ENCODE assay signal across 14 cellular contexts in genomic region chr3:186915808-186916796, GRCh38. TPM values are rescaled to one million over a fixed set of nuclear protein-coding genes. Genes with fewer than 3 reads are reported as not detected.
DNase-seq lines count a peak whose midpoint lies in the region; ATAC-seq and TF ChIP-seq lines count a peak whose summit lies in the region.
"Had no signal": no experiment of that assay in that cellular context is flagged by ENCODE, and none has a peak within 500 bp of the region (broad histone marks: within the 10 kb centered on the region; RNA-seq: fewer than 3 reads in every experiment).

No MANE protein-coding gene starts in this region.

- H3K9me3 ChIP-seq in SK-N-SH, result no peaks in the 10 kb centered on the region
- H3K9me3 ChIP-seq: breast epithelium had no signal

- no peaks in the 10 kb centered on the region for H4K20me1 ChIP-seq in SK-N-SH (ENCODE audit: insufficient read depth)

- no peak for TF ChIP-seq RAD21 in SK-N-SH (IDR thresholded peaks at IDR 0.05; ENCODE audit: low read length)

- no peaks in the 10 kb centered on the region for H3K36me3 Mint-ChIP-seq in stimulated activated naive B cell treated with anti-CD40 and anti-IgM and Interleukin-4, amounts not matched to agents 10 μg/mL and 1 μg/mL and 100 μg/mL, for 72 hours

- no peaks in the 10 kb centered on the region for H3K27me3 ChIP-seq in SK-N-SH (ENCODE audit: insufficient read depth)
- H3K27me3 ChIP-seq: breast epithelium had no signal

- peaks cover 16 to 43% of the 10 kb centered on the region in 2 donors for H3K4me1 Mint-ChIP-seq in stimulated activated naive B cell treated with anti-CD40 and anti-IgM and Interleukin-4, amounts not matched to agents 10 μg/mL and 1 μg/mL and 100 μg/mL, for 72 hours

- CTCF ChIA-PET in SK-N-SH (lab: Yijun Ruan, JAX), result interaction anchor here (0.8 to 1.9 kb wide), 2 partner anchors 67 to 301 kb away, joined by 3 to 9 read pairs; no protein-coding TSS in a partner anchor

- TF ChIP-seq EP300 in SK-N-SH (IDR thresholded peaks at IDR 0.05; ENCODE audit: borderline replicate concordance in 1 of 2, low read depth in 1 of 2, low read length in 1 of 2), result no peak

- H3K4me1 ChIP-seq in SK-N-SH (ENCODE audit: control insufficient read depth in 1 of 2, insufficient read depth in 2 of 2, low read depth in 1 of 2, low read length in 1 of 2), result peaks cover 0 to 7% of the 10 kb centered on the region in 2 experiments; a peak in 2 of 4 replicates
- H3K4me1 ChIP-seq: breast epithelium had no signal

- no peaks in the 10 kb centered on the region for H3K9me2 ChIP-seq in SK-N-SH

- DNase-seq in activated gamma-delta T cell treated with Interleukin-2 at 50 U/mL for 16 hours (peak; percentile 43), activated gamma-delta T cell (lab: John Stamatoyannopoulos, UW) (no peak), SK-N-SH (peak; percentile 34), epithelial cell of prostate (ENCODE audit: low read depth, low spot score) (no peak), UCSD-AML1 (lab: John Stamatoyannopoulos, UW; ENCODE audit: unreplicated experiment) (no peak), G401 (ENCODE audit: low spot score) (no peak)
- peak; percentile 3 for DNase-seq in stimulated activated naive B cell treated with anti-CD40 and anti-IgM and Interleukin-4, amounts not matched to agents 10 μg/mL and 1 μg/mL and 100 μg/mL, for 72 hours
- DNase-seq: GDM1; GM23248; NCI-H446; occipital lobe; stimulated activated CD4-positive, alpha-beta T cell treated with anti-CD3 and anti-CD28 coated beads, Interleukin-2, amount 100 ng/mL, for 48 hours had no signal

- no peaks in the 10 kb centered on the region for H3K27me3 Mint-ChIP-seq in stimulated activated naive B cell treated with anti-CD40 and anti-IgM and Interleukin-4, amounts not matched to agents 10 μg/mL and 1 μg/mL and 100 μg/mL, for 72 hours

- H3K4me2 ChIP-seq in SK-N-SH, result no peak overlapping the region

- no peaks in the 10 kb centered on the region for H3F3A ChIP-seq in SK-N-SH (replicated peaks; ENCODE audit: insufficient read depth)

- ATAC-seq in stimulated activated naive B cell treated with anti-CD40 and anti-IgM and Interleukin-4, amounts not matched to agents 10 μg/mL and 1 μg/mL and 100 μg/mL, for 72 hours (replicated peaks), result peak; percentile 87 to 88
- no peak for ATAC-seq in GM21737 (IDR thresholded peaks at IDR 0.05; ENCODE audit: unreplicated experiment)

- H3K9me3 Mint-ChIP-seq in stimulated activated naive B cell treated with anti-CD40 and anti-IgM and Interleukin-4, amounts not matched to agents 10 μg/mL and 1 μg/mL and 100 μg/mL, for 72 hours, result no peaks in the 10 kb centered on the region

- peak overlapping the region; percentile 54 to 59 for H3K4me3 Mint-ChIP-seq in stimulated activated naive B cell treated with anti-CD40 and anti-IgM and Interleukin-4, amounts not matched to agents 10 μg/mL and 1 μg/mL and 100 μg/mL, for 72 hours

- 28% methylated on average over 11 of the region's 11 CpGs for WGBS in SK-N-SH (ENCODE audit: low lambda C conversion rate)

- no peaks in the 10 kb centered on the region for H3K79me2 ChIP-seq in SK-N-SH (ENCODE audit: insufficient read depth)

- in situ Hi-C loops in G401 (cut with HindIII; ENCODE audit: low sequenced_read_pairs), result no loop called here

- H3K36me3 ChIP-seq in SK-N-SH (replicated peaks in 1 of 2; ENCODE audit: control insufficient read depth in 1 of 2, insufficient read depth in 2 of 2, low read length in 1 of 2), result no peaks in the 10 kb centered on the region
- H3K36me3 ChIP-seq: breast epithelium had no signal

- H3K27ac ChIP-seq in SK-N-SH (ENCODE audit: low read depth in 2 of 2, low read length in 1 of 2), result no peak overlapping the region
- peak overlapping the region; percentile 30 for H3K27ac ChIP-seq in epithelial cell of prostate
- H3K27ac ChIP-seq: breast epithelium, GM23248 had no signal

- POLR2A ChIA-PET in SK-N-SH (lab: Yijun Ruan, JAX), result no interaction called here

- H3K27ac Mint-ChIP-seq in stimulated activated naive B cell treated with anti-CD40 and anti-IgM and Interleukin-4, amounts not matched to agents 10 μg/mL and 1 μg/mL and 100 μg/mL, for 72 hours, result no peak overlapping the region

- no peak for TF ChIP-seq CTCF in SK-N-SH (IDR thresholded peaks at IDR 0.05)

- no peak overlapping the region for H3K9ac ChIP-seq in SK-N-SH
- H3K9ac ChIP-seq: GM23248 had no signal

- no peak overlapping the region for H3K4me3 ChIP-seq in SK-N-SH (ENCODE audit: low read depth in 2 of 2, low read length in 1 of 2)
- H3K4me3 ChIP-seq: breast epithelium, GM23248 had no signal

- H2AFZ ChIP-seq in SK-N-SH (ENCODE audit: low read depth), result no peak overlapping the region
- H2AFZ ChIP-seq: GM23248 had no signal

TF ChIP-seq in SK-N-SH, 30 proteins besides CTCF, POLR2A, EP300 and RAD21:
- TF ChIP-seq USF2 (IDR thresholded peaks at IDR 0.05; ENCODE audit: borderline replicate concordance, low read depth, low read length) (no peak), ELF1 (IDR thresholded peaks at IDR 0.05) (no peak), REST (IDR thresholded peaks at IDR 0.05; ENCODE audit: low read depth, low read length) (no peak), GATA2 (CRISPR knock-in tag; IDR thresholded peaks at IDR 0.05) (0 out of 2 replicates have a peak, but pooled peaks have one; percentile 6), FOXJ3 (CRISPR knock-in tag; IDR thresholded peaks at IDR 0.05) (no peak), MXI1 (IDR thresholded peaks at IDR 0.05; ENCODE audit: low read depth, low read length) (no peak)
- TF ChIP-seq, protein P1, sequence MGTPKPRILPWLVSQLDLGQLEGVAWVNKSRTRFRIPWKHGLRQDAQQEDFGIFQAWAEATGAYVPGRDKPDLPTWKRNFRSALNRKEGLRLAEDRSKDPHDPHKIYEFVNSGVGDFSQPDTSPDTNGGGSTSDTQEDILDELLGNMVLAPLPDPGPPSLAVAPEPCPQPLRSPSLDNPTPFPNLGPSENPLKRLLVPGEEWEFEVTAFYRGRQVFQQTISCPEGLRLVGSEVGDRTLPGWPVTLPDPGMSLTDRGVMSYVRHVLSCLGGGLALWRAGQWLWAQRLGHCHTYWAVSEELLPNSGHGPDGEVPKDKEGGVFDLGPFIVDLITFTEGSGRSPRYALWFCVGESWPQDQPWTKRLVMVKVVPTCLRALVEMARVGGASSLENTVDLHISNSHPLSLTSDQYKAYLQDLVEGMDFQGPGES (IDR thresholded peaks at IDR 0.05; ENCODE audit: low read depth, low read length), result no peak
TF ChIP-seq in SK-N-SH: peak in this region for 1.

RNA-seq across cellular contexts. Expression of gene ST6GAL1, which starts 14.2 kb away (rescaled TPM):
- 3.9 and 5.1 TPM in 2 replicates for polyA plus RNA-seq in SK-N-SH (2012; rRNA removed)
- polyA plus RNA-seq in SK-N-SH (2012; cell fraction: cytosol; rRNA removed), result 3.6 and 4.5 TPM in 2 replicates
- polyA plus RNA-seq in SK-N-SH (2012; cell fraction: nucleus; rRNA removed), result 4.8 and 6.4 TPM in 2 replicates
- 3.6 and 11.8 TPM in 2 replicates for total RNA-seq in G401 (2014; rRNA removed; shearing (Covaris generic))
- total RNA-seq: GM23248 had no signal

Comparison
In these comparisons a context has a peak if more than half of its experiments do, and no peak if none do; other contexts are left out.
1. DNase-seq: peak in activated gamma-delta T cell treated with Interleukin-2 at 50 U/mL for 16 hours (single experiment), SK-N-SH (single experiment) and stimulated activated naive B cell treated with anti-CD40 and anti-IgM and Interleukin-4, amounts not matched to agents 10 μg/mL and 1 μg/mL and 100 μg/mL, for 72 hours (single experiment); none in activated gamma-delta T cell (single experiment), epithelial cell of prostate (single experiment), UCSD-AML1 (single experiment) and G401 (single experiment).